In the genomic region with DNA sequence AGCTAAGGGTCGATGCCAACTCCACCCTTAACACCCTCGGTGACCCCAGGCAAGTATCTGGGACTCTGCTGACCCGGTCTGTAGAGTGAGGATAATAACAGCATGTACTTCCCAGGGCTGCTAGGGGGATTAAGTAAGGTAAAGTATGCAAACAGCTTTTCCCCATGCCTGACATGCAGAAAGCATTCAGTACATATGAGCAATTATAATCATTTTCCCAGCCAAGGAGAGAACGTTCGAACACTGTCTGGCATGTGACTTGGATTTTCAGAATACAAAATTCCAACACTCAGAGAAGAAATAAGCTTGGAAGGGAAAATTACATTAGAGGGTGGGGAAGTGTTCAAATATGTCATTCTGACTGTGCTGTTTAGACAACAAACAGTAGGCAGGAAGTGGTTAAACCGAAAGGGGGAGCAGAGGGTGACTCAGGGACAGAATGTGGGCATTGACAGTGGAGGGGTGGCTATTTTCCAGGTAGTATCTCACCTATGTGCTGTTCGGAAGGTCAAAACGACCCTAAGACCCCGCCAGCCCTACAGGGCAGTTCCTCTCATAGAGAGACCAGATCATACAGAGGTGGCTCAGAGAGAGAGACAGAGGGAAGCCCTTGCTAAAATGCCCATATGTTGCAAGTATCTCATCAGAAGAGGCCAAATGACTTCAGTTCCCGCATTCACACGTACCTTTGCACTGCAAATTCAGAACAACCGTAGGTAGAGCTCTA, we compare ENCODE assay signal across 9 cellular contexts. TPM values are rescaled to one million over a fixed set of nuclear protein-coding genes. Genes with fewer than 3 reads are reported as not detected.
DNase-seq lines count a peak whose midpoint lies in the region; ATAC-seq and TF ChIP-seq lines count a peak whose summit lies in the region.
"Had no signal": no experiment of that assay in that cellular context is flagged by ENCODE, and none has a peak within 500 bp of the region (broad histone marks: within the 10 kb centered on the region; RNA-seq: fewer than 3 reads in every experiment).

No MANE protein-coding gene starts in this region.

- no peaks in the 10 kb centered on the region for H3K27me3 ChIP-seq in testis

- peaks cover 8% of the 10 kb centered on the region for H3K4me1 ChIP-seq in testis

- 75 to 82% methylated on average over 12 of the region's 12 CpGs for WGBS in testis, 2 donors

- no peak overlapping the region for H3K4me3 ChIP-seq in testis
- H3K4me3 ChIP-seq: heart right ventricle had no signal

- no peak for TF ChIP-seq POLR2A in erythroblast (IDR thresholded peaks at IDR 0.05; ENCODE audit: low read length)
- TF ChIP-seq POLR2A in testis (IDR thresholded peaks at IDR 0.05) = no peak

- DNase-seq in ACHN = peak; percentile 33
- peak; percentile 93 for DNase-seq in HT-29 (ENCODE audit: low spot score)
- DNase-seq in activated CD4-positive, alpha-beta T cell treated with anti-CD3 and anti-CD28 coated beads for 48 hours = peak; percentile 56
- peak; percentile 21 to 47 for DNase-seq in erythroblast (lab: John Stamatoyannopoulos, UW)
- DNase-seq in stimulated activated CD4-positive, alpha-beta T cell treated with anti-CD3 and anti-CD28 coated beads, TNF-alpha, amount 100 ng/mL, for 48 hours (ENCODE audit: low read depth in 3 of 3) = peak in 2 of 3 donors; percentile 19 to 29
- DNase-seq in testis = no peak
- no peak for DNase-seq in NCI-H524 (lab: John Stamatoyannopoulos, UW)
- DNase-seq: heart right ventricle had no signal

- peak; percentile 45 for ATAC-seq in GM19324 (IDR thresholded peaks at IDR 0.05; ENCODE audit: low FRiP score, unreplicated experiment)

- intact Hi-C loops in testis (cut with DNase I; ENCODE audit: low total_unique reads) = no loop called here

- no peaks in the 10 kb centered on the region for H3K9me3 ChIP-seq in testis
- H3K9me3 ChIP-seq: heart right ventricle had no signal

- TF ChIP-seq CTCF in testis (IDR thresholded peaks at IDR 0.05) = no peak

- in situ Hi-C loops in ACHN (cut with HindIII; ENCODE audit: low pct_ligation_motif_present, low pct_unique_long_range_greater_than_20kb, low sequenced_read_pairs) = no loop called here

- H3K36me3 ChIP-seq in testis (ENCODE audit: low read depth, missing control alignments) = no peaks in the 10 kb centered on the region

- H3K27ac ChIP-seq in testis = no peak overlapping the region

RNA-seq across cellular contexts. Expression of a gene that starts 14.9 kb away (rescaled TPM):
- 1.1 and 2.1 TPM in 2 replicates for total RNA-seq in HT-29 (2014; rRNA removed; shearing (Covaris generic))
- total RNA-seq in testis = 1 to 10 TPM; 8.2 to 9.2 TPM
- polyA plus RNA-seq in testis (ENCODE audit: insufficient read depth, low read depth, low replicate concordance) = 3.5 TPM

RNA-seq across cellular contexts. Expression of a gene that starts 31.6 kb away (rescaled TPM):
- 18.3 and 22.3 TPM in 2 replicates for total RNA-seq in HT-29 (2014; rRNA removed; shearing (Covaris generic))
- total RNA-seq in testis = 10 to 100 TPM in 1 of 2 donors, 1 to 10 TPM in 1; 8.4 to 11.0 TPM
- 16.8 TPM for polyA plus RNA-seq in testis (ENCODE audit: insufficient read depth, low read depth, low replicate concordance)

RNA-seq across cellular contexts. Expression of a gene that starts 52.8 kb away (rescaled TPM):
- total RNA-seq in HT-29 (2014; rRNA removed; shearing (Covaris generic)) = 19.2 and 22.4 TPM in 2 replicates
- 10 to 100 TPM; 77.1 to 78.3 TPM for total RNA-seq in testis
- 43.8 TPM for polyA plus RNA-seq in testis (ENCODE audit: insufficient read depth, low read depth, low replicate concordance)

Comparison
In these comparisons a context has a peak if more than half of its experiments do, and no peak if none do; other contexts are left out.
1. DNase-seq: peak in ACHN (single experiment), HT-29 (single experiment), activated CD4-positive, alpha-beta T cell treated with anti-CD3 and anti-CD28 coated beads for 48 hours (single experiment), erythroblast (2 of 2) and stimulated activated CD4-positive, alpha-beta T cell treated with anti-CD3 and anti-CD28 coated beads, TNF-alpha, amount 100 ng/mL, for 48 hours (2 of 3); none in testis (single experiment) and NCI-H524 (0 of 2).